In the genomic region with DNA sequence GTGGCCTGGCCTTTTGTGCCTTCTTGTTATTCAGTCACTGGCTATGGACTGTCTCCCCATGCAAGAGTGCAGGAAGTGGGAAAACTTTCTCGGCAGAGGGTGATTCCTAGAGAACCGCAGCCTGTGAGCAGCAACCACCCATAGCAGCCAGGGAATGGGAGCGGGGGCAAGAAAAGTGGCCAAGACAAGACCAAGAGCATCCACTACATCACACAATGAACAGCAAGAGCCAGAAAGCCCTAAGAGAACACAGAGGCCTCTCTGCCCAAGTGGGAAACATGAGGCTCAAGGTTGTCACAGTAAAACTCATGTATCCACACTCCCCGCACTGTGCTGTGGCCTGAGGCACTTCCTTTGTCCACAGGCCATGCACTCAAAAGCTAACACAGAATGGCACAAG, we compare ENCODE assay signal across 20 cellular contexts.
DNase-seq lines count a peak whose midpoint lies in the region; ATAC-seq and TF ChIP-seq lines count a peak whose summit lies in the region.
"Had no signal": no experiment of that assay in that cellular context is flagged by ENCODE, and none has a peak within 500 bp of the region (broad histone marks: within the 10 kb centered on the region; RNA-seq: fewer than 3 reads in every experiment).

No MANE protein-coding gene starts in this region.

- peaks cover 11% of the 10 kb centered on the region for H3K27me3 Mint-ChIP-seq in activated CD4-positive, alpha-beta memory T cell treated with anti-CD3 and anti-CD28 coated beads, Interleukin-2, amount 10 ng/mL, durations not matched to agents 7 days and 5 days
- peaks cover 6% of the 10 kb centered on the region for H3K27me3 Mint-ChIP-seq in activated CD4-positive, alpha-beta memory T cell treated with anti-CD3 and anti-CD28 coated beads for 36 hours

- H3K27ac ChIP-seq in OCI-LY7 (ENCODE audit: low read depth, low read length, poor library complexity, severe bottlenecking) (peak overlapping the region; percentile 53), esophagus muscularis mucosa (replicated peaks in 1 of 4) (no peak overlapping the region), vagina (no peak overlapping the region)
- H3K27ac ChIP-seq: 22Rv1, GM23248 had no signal

- WGBS in esophagus muscularis mucosa = 97% methylated on average over 4 of the region's 4 CpGs

- no peak overlapping the region; the same call in 1 of the 2 replicates for H3K4me2 ChIP-seq in OCI-LY7 (ENCODE audit: low read length)
- H3K4me2 ChIP-seq: A549 had no signal

- no peaks in the 10 kb centered on the region for H4K20me1 ChIP-seq in OCI-LY7 (ENCODE audit: insufficient read depth, low read length)

- H3K36me3 Mint-ChIP-seq in activated CD4-positive, alpha-beta memory T cell treated with anti-CD3 and anti-CD28 coated beads, Interleukin-2, amount 10 ng/mL, durations not matched to agents 7 days and 5 days (ENCODE audit: low read depth) = no peaks in the 10 kb centered on the region
- H3K36me3 Mint-ChIP-seq in activated CD4-positive, alpha-beta memory T cell treated with anti-CD3 and anti-CD28 coated beads for 36 hours = no peaks in the 10 kb centered on the region
- H3K36me3 Mint-ChIP-seq: CD8-positive, alpha-beta T cell had no signal

- H3K9me3 ChIP-seq in OCI-LY7 (ENCODE audit: low read length) = no peaks in the 10 kb centered on the region
- H3K9me3 ChIP-seq in esophagus muscularis mucosa = no peaks in the 10 kb centered on the region
- H3K9me3 ChIP-seq in vagina = no peaks in the 10 kb centered on the region
- H3K9me3 ChIP-seq: A549 had no signal

- peak; percentile 8 for DNase-seq in activated CD4-positive, alpha-beta memory T cell treated with anti-CD3 and anti-CD28 coated beads, Interleukin-2, amount 10 ng/mL, durations not matched to agents 7 days and 5 days
- no peak for DNase-seq in activated CD4-positive, alpha-beta memory T cell treated with anti-CD3 and anti-CD28 coated beads for 36 hours
- no peak for DNase-seq in OCI-LY7 (ENCODE audit: low spot score)
- DNase-seq in esophagus muscularis mucosa (ENCODE audit: extremely low spot score) = peak; percentile 87
- DNase-seq in vagina (ENCODE audit: extremely low spot score in 2 of 2) = peak; percentile 49 to 70
- DNase-seq in GDM1 (lab: John Stamatoyannopoulos, UW) = no peak
- DNase-seq: AML-193; Calu3; CD8-positive, alpha-beta T cell; DMS 273 treated with DMSO at 0.1 percent for 48 hours; DMS53; DND-41; EL; GM23248; HCEC 1CT had no signal

- TF ChIP-seq EP300 in esophagus muscularis mucosa (IDR thresholded peaks at IDR 0.05) = no peak

- TF ChIP-seq CTCF in OCI-LY7 (conservative IDR thresholded peaks at IDR 0.05; ENCODE audit: low read length) = no peak
- TF ChIP-seq CTCF in esophagus muscularis mucosa (IDR thresholded peaks at IDR 0.05) = no peak
- TF ChIP-seq CTCF in vagina (IDR thresholded peaks at IDR 0.05) = no peak

- no peak overlapping the region for H2AFZ ChIP-seq in OCI-LY7 (ENCODE audit: low read length)
- H2AFZ ChIP-seq: GM23248 had no signal

- CTCF ChIA-PET in activated CD4-positive, alpha-beta memory T cell treated with anti-CD3 and anti-CD28 coated beads, Interleukin-2, amount 10 ng/mL, durations not matched to agents 7 days and 5 days (lab: Charles Lee) = no interaction called here
- CTCF ChIA-PET in activated CD4-positive, alpha-beta memory T cell treated with anti-CD3 and anti-CD28 coated beads for 36 hours (lab: Charles Lee) = no interaction called here
- CTCF ChIA-PET in OCI-LY7 (lab: Charles Lee; ENCODE audit: unreplicated experiment) = interaction anchor here (1.5 kb wide), 1 partner anchor 14 kb away, joined by 4 read pairs; no protein-coding TSS in a partner anchor

- TF ChIP-seq POLR2A in esophagus muscularis mucosa (IDR thresholded peaks at IDR 0.05; ENCODE audit: low read depth) (no peak), vagina (IDR thresholded peaks at IDR 0.05) (no peak)

- H3K9me2 ChIP-seq in OCI-LY7 (ENCODE audit: insufficient read depth, low read length) = no peaks in the 10 kb centered on the region

- ATAC-seq in HG03097 (IDR thresholded peaks at IDR 0.05; ENCODE audit: low FRiP score, unreplicated experiment) = no peak
- ATAC-seq: A549; CD8-positive, alpha-beta T cell; HepG2 had no signal

- H3K4me1 ChIP-seq in OCI-LY7 (ENCODE audit: insufficient read depth, low read length, poor library complexity, severe bottlenecking) (peaks cover 38% of the 10 kb centered on the region), esophagus muscularis mucosa (no peaks in the 10 kb centered on the region), vagina (no peaks in the 10 kb centered on the region)

- no peak overlapping the region for H3K27ac Mint-ChIP-seq in activated CD4-positive, alpha-beta memory T cell treated with anti-CD3 and anti-CD28 coated beads, Interleukin-2, amount 10 ng/mL, durations not matched to agents 7 days and 5 days
- H3K27ac Mint-ChIP-seq in activated CD4-positive, alpha-beta memory T cell treated with anti-CD3 and anti-CD28 coated beads for 36 hours = no peak overlapping the region
- H3K27ac Mint-ChIP-seq: CD8-positive, alpha-beta T cell; IgD-negative memory B cell had no signal

- H3K36me3 ChIP-seq in OCI-LY7 (ENCODE audit: insufficient read depth, low read length) (no peaks in the 10 kb centered on the region), esophagus muscularis mucosa (no peaks in the 10 kb centered on the region), vagina (no peaks in the 10 kb centered on the region)

- no peaks in the 10 kb centered on the region for H3K9me3 Mint-ChIP-seq in activated CD4-positive, alpha-beta memory T cell treated with anti-CD3 and anti-CD28 coated beads, Interleukin-2, amount 10 ng/mL, durations not matched to agents 7 days and 5 days
- H3K9me3 Mint-ChIP-seq in activated CD4-positive, alpha-beta memory T cell treated with anti-CD3 and anti-CD28 coated beads for 36 hours = no peaks in the 10 kb centered on the region
- H3K9me3 Mint-ChIP-seq: CD8-positive, alpha-beta T cell; IgD-negative memory B cell had no signal

- intact Hi-C loops in activated CD4-positive, alpha-beta memory T cell treated with anti-CD3 and anti-CD28 coated beads for 36 hours (cut with micrococcal nuclease) = no loop called here
- intact Hi-C loops in OCI-LY7 (cut with micrococcal nuclease; ENCODE audit: unreplicated experiment) = loop anchor here (5.0 kb wide), 1 partner anchor 201 kb away; no protein-coding TSS in a partner anchor
- intact Hi-C loops in esophagus muscularis mucosa (cut with DNase I) = no loop called here
- intact Hi-C loops in vagina (cut with DNase I) = no loop called here

- H3K4me3 ChIP-seq in OCI-LY7 (ENCODE audit: low read depth, low read length, poor library complexity, severe bottlenecking) = no peak overlapping the region
- H3K4me3 ChIP-seq in esophagus muscularis mucosa = no peak overlapping the region
- no peak overlapping the region for H3K4me3 ChIP-seq in vagina
- H3K4me3 ChIP-seq: A549, GM23248 had no signal

- no peaks in the 10 kb centered on the region for H3K4me1 Mint-ChIP-seq in activated CD4-positive, alpha-beta memory T cell treated with anti-CD3 and anti-CD28 coated beads, Interleukin-2, amount 10 ng/mL, durations not matched to agents 7 days and 5 days
- no peaks in the 10 kb centered on the region for H3K4me1 Mint-ChIP-seq in activated CD4-positive, alpha-beta memory T cell treated with anti-CD3 and anti-CD28 coated beads for 36 hours (ENCODE audit: low read depth)

- H3K4me3 Mint-ChIP-seq in activated CD4-positive, alpha-beta memory T cell treated with anti-CD3 and anti-CD28 coated beads, Interleukin-2, amount 10 ng/mL, durations not matched to agents 7 days and 5 days = no peak overlapping the region
- H3K4me3 Mint-ChIP-seq in activated CD4-positive, alpha-beta memory T cell treated with anti-CD3 and anti-CD28 coated beads for 36 hours = no peak overlapping the region
- H3K4me3 Mint-ChIP-seq: CD8-positive, alpha-beta T cell had no signal

- H3K27me3 ChIP-seq in esophagus muscularis mucosa (peaks cover 0 to 8% (median 0%) of the 10 kb centered on the region in 4 donors), vagina (no peaks in the 10 kb centered on the region)

- POLR2A ChIA-PET in activated CD4-positive, alpha-beta memory T cell treated with anti-CD3 and anti-CD28 coated beads, Interleukin-2, amount 10 ng/mL, durations not matched to agents 7 days and 5 days (lab: Charles Lee) = no interaction called here
- POLR2A ChIA-PET in activated CD4-positive, alpha-beta memory T cell treated with anti-CD3 and anti-CD28 coated beads for 36 hours (lab: Charles Lee) = no interaction called here
- POLR2A ChIA-PET in OCI-LY7 (lab: Charles Lee) = no interaction called here

- no TSS peak for BruUV-seq in OCI-LY7 (replicated peaks; lab: Mats Ljungman, UMichigan)

- no peaks in the 10 kb centered on the region for H3K79me2 ChIP-seq in OCI-LY7 (ENCODE audit: insufficient read depth, low read depth, low read length)

Comparison
In these comparisons a context has a peak if more than half of its experiments do, and no peak if none do; other contexts are left out.
1. DNase-seq: peak in activated CD4-positive, alpha-beta memory T cell treated with anti-CD3 and anti-CD28 coated beads, Interleukin-2, amount 10 ng/mL, durations not matched to agents 7 days and 5 days (single experiment), esophagus muscularis mucosa (single experiment) and vagina (2 of 2); none in activated CD4-positive, alpha-beta memory T cell treated with anti-CD3 and anti-CD28 coated beads for 36 hours (single experiment), OCI-LY7 (single experiment) and GDM1 (single experiment).